In genomic region chr1:150235436-150235851, GRCh38 we compare ENCODE assay signal across 9 cellular contexts. TPM values are rescaled to one million over a fixed set of nuclear protein-coding genes. Genes with fewer than 3 reads are reported as not detected.
DNase-seq lines count a peak whose midpoint lies in the region; ATAC-seq and TF ChIP-seq lines count a peak whose summit lies in the region.
"Had no signal": no experiment of that assay in that cellular context is flagged by ENCODE, and none has a peak within 500 bp of the region (broad histone marks: within the 10 kb centered on the region; RNA-seq: fewer than 3 reads in every experiment).

No MANE protein-coding gene starts in this region.

- H4K20me1 ChIP-seq in GM23338 (replicated peaks; ENCODE audit: insufficient read depth) (peaks cover 12% of the 10 kb centered on the region; the same call in 1 of the 2 replicates), smooth muscle cell (ENCODE audit: low read depth) (peaks cover 13% of the 10 kb centered on the region)

- H3K27ac Mint-ChIP-seq in GM23338, result no peak overlapping the region

- H3K27me3 ChIP-seq in GM23338 (ENCODE audit: insufficient read depth), result no peaks in the 10 kb centered on the region
- no peaks in the 10 kb centered on the region for H3K27me3 ChIP-seq in smooth muscle cell (ENCODE audit: low read depth)

- H3K36me3 ChIP-seq in GM23338 (ENCODE audit: insufficient read depth), result peaks cover 4% of the 10 kb centered on the region
- H3K36me3 ChIP-seq in smooth muscle cell (ENCODE audit: low read depth), result no peaks in the 10 kb centered on the region

- peaks cover 15% of the 10 kb centered on the region for H3K4me1 ChIP-seq in GM23338 (ENCODE audit: insufficient read depth)
- peaks cover 14% of the 10 kb centered on the region for H3K4me1 ChIP-seq in smooth muscle cell (ENCODE audit: low read depth)

- TF ChIP-seq CTCF in GM23338 (conservative IDR thresholded peaks at IDR 0.05; ENCODE audit: low read depth in 2 of 2), result no peak
- TF ChIP-seq CTCF in smooth muscle cell (IDR thresholded peaks at IDR 0.05; ENCODE audit: borderline replicate concordance, insufficient read depth, poor library complexity, severe bottlenecking), result no peak

- peak overlapping the region; percentile 71 for H3K4me3 ChIP-seq in GM23338
- peak overlapping the region; percentile 82 for H3K4me3 ChIP-seq in smooth muscle cell

- ATAC-seq in GM23338 (no peak), GM18907 (IDR thresholded peaks at IDR 0.05; ENCODE audit: unreplicated experiment) (no peak)

- H3K79me2 ChIP-seq in GM23338 (replicated peaks; ENCODE audit: insufficient read depth) (peaks cover 54% of the 10 kb centered on the region), smooth muscle cell (ENCODE audit: low read depth) (peaks cover 46% of the 10 kb centered on the region)

- intact Hi-C loops in cardiac septum (cut with DNase I), result no loop called here

- H3K9me3 Mint-ChIP-seq in GM23338, result no peaks in the 10 kb centered on the region; the same call in 2 of the 3 replicates
- H3K9me3 Mint-ChIP-seq: mesothelial cell of epicardium had no signal

- no peak overlapping the region for H3K4me3 Mint-ChIP-seq in GM23338
- H3K4me3 Mint-ChIP-seq: mesothelial cell of epicardium had no signal

- 2% methylated on average over 14 of the region's 14 CpGs for WGBS in smooth muscle cell (ENCODE audit: low lambda C conversion rate)

- H3K9me3 ChIP-seq in smooth muscle cell (replicated peaks; ENCODE audit: low read depth), result no peaks in the 10 kb centered on the region

- peaks cover 7% of the 10 kb centered on the region; the same call in 1 of the 2 replicates for H3K9me2 ChIP-seq in GM23338 (ENCODE audit: insufficient read depth)

- peak overlapping the region; percentile 81 for H3K9ac ChIP-seq in smooth muscle cell (ENCODE audit: low read depth)

- H3K27me3 Mint-ChIP-seq in GM23338 (ENCODE audit: insufficient read depth, low read depth, poor library complexity), result peaks cover 7% of the 10 kb centered on the region

- DNase-seq in Ammon's horn (ENCODE audit: low spot score), result peak; percentile 27
- no peak for DNase-seq in GM23338 (ENCODE audit: low spot score)
- DNase-seq in activated CD4-positive, alpha-beta T cell treated with anti-CD3 and anti-CD28 coated beads, Interleukin-2, amount 50 U/mL, for 24 hours (ENCODE audit: low read depth in 1 of 2, low spot score in 1 of 2), result peak; percentile 9 to 21
- peak; percentile 80 for DNase-seq in cardiac septum (ENCODE audit: low spot score)
- no peak for DNase-seq in smooth muscle cell (lab: John Stamatoyannopoulos, UW; ENCODE audit: unreplicated experiment)
- no peak for DNase-seq in NCI-H1105 (lab: John Stamatoyannopoulos, UW)
- no peak for DNase-seq in NCI-H2171 treated with DMSO at 0.1 percent for 48 hours (lab: John Stamatoyannopoulos, UW)

- peak overlapping the region; percentile 76 for H3K27ac ChIP-seq in GM23338 (ENCODE audit: low read depth)
- H3K27ac ChIP-seq in smooth muscle cell (ENCODE audit: low read depth), result peak overlapping the region; percentile 68

- H3K4me1 Mint-ChIP-seq in GM23338, result peaks cover 17% of the 10 kb centered on the region

- 0 out of 2 replicates have a peak, but pooled peaks cover 3% of the 10 kb centered on the region for H3F3A ChIP-seq in GM23338 (replicated peaks; ENCODE audit: low read depth)
- peaks cover 7% of the 10 kb centered on the region for H3F3A ChIP-seq in smooth muscle cell (ENCODE audit: low read depth)

- H3K4me2 ChIP-seq in GM23338 (peak overlapping the region; percentile 80), smooth muscle cell (peak overlapping the region; percentile 90)

- peaks cover 13% of the 10 kb centered on the region; the same call in 2 of the 3 replicates for H3K36me3 Mint-ChIP-seq in GM23338 (ENCODE audit: low read depth)
- H3K36me3 Mint-ChIP-seq: mesothelial cell of epicardium had no signal

- H2AFZ ChIP-seq in GM23338, result no peak overlapping the region
- H2AFZ ChIP-seq in smooth muscle cell (ENCODE audit: low read depth), result peak overlapping the region; percentile 77

TF ChIP-seq in GM23338, 12 proteins besides CTCF, POLR2A, EP300 and RAD21 (continues in another document):
- no peak for TF ChIP-seq ZNF331 (CRISPR knock-in tag; IDR thresholded peaks at IDR 0.05; ENCODE audit: low read depth)
- TF ChIP-seq EZH2phosphoT487 (IDR thresholded peaks at IDR 0.05; ENCODE audit: unreplicated experiment), result no peak
- no peak for TF ChIP-seq POLR2AphosphoS5 (IDR thresholded peaks at IDR 0.05; ENCODE audit: low read depth)
- no peak for TF ChIP-seq NANOG (IDR thresholded peaks at IDR 0.05; ENCODE audit: borderline replicate concordance)
- TF ChIP-seq ETS1 (IDR thresholded peaks at IDR 0.05), result no peak
- TF ChIP-seq ZNF114 (CRISPR knock-in tag; IDR thresholded peaks at IDR 0.05), result no peak
- TF ChIP-seq CREB1 (CRISPR knock-in tag; IDR thresholded peaks at IDR 0.05; ENCODE audit: low read depth), result no peak

RNA-seq across cellular contexts. Expression of gene ANP32E, which starts 0.5 kb away (rescaled TPM):
- 88.6 and 100 TPM in 2 replicates for total RNA-seq in GM23338 (2014; rRNA removed; shearing (Covaris generic))
- polyA plus RNA-seq in GM23338 (2016; fragmentation: Nextera tagmentation; extraction: Ambion mirVana) (244 and 257 TPM in 2 replicates), smooth muscle cell (25.0 and 34.1 TPM in 2 replicates)
- total RNA-seq in cardiac septum (55.3 TPM), smooth muscle cell (36.5 and 42.4 TPM in 2 replicates)

RNA-seq across cellular contexts. Expression of gene CA14, which starts 22.1 kb away (rescaled TPM):
- total RNA-seq in GM23338 (2014; rRNA removed; shearing (Covaris generic)), result 41.3 and 42.9 TPM in 2 replicates
- polyA plus RNA-seq in GM23338 (2016; fragmentation: Nextera tagmentation; extraction: Ambion mirVana), result 47.4 and 50.2 TPM in 2 replicates
- 0.51 TPM for total RNA-seq in cardiac septum
- 0.22 TPM in 1 of 2 replicates, not detected in the other for total RNA-seq in smooth muscle cell
- polyA plus RNA-seq in smooth muscle cell, result 0.59 and 0.91 TPM in 2 replicates

RNA-seq across cellular contexts. Expression of gene APH1A, which starts 33.4 kb away (rescaled TPM):
- total RNA-seq in GM23338 (2014; rRNA removed; shearing (Covaris generic)), result 82.7 and 85.3 TPM in 2 replicates
- 16.5 and 17.7 TPM in 2 replicates for polyA plus RNA-seq in GM23338 (2016; fragmentation: Nextera tagmentation; extraction: Ambion mirVana)
- total RNA-seq in cardiac septum, result 57.3 TPM
- 74.8 and 86.8 TPM in 2 replicates for total RNA-seq in smooth muscle cell
- 43.4 and 44.5 TPM in 2 replicates for polyA plus RNA-seq in smooth muscle cell

RNA-seq across cellular contexts. Expression of gene C1orf54, which starts 37.1 kb away (rescaled TPM):
- total RNA-seq in GM23338 (2014; rRNA removed; shearing (Covaris generic)), result 6.6 and 18.5 TPM in 2 replicates
- polyA plus RNA-seq in GM23338 (2016; fragmentation: Nextera tagmentation; extraction: Ambion mirVana) (35.5 and 39.4 TPM in 2 replicates), smooth muscle cell (5.4 and 7.9 TPM in 2 replicates)
- total RNA-seq in cardiac septum (11.9 TPM), smooth muscle cell (5.1 and 6.4 TPM in 2 replicates)

RNA-seq across cellular contexts. Expression of gene CIART, which starts 46.9 kb away (rescaled TPM):
- 6.6 and 9.3 TPM in 2 replicates for total RNA-seq in GM23338 (2014; rRNA removed; shearing (Covaris generic))
- polyA plus RNA-seq in GM23338 (2016; fragmentation: Nextera tagmentation; extraction: Ambion mirVana) (16.4 and 16.6 TPM in 2 replicates), smooth muscle cell (7.2 and 15.2 TPM in 2 replicates)
- total RNA-seq in cardiac septum (10.0 TPM), smooth muscle cell (8.4 and 13.1 TPM in 2 replicates)

Comparison
In these comparisons a context has a peak if more than half of its experiments do, and no peak if none do; other contexts are left out.
1. DNase-seq: peak in Ammon's horn (single experiment), activated CD4-positive, alpha-beta T cell treated with anti-CD3 and anti-CD28 coated beads, Interleukin-2, amount 50 U/mL, for 24 hours (2 of 2) and cardiac septum (single experiment); none in GM23338 (single experiment), smooth muscle cell (single experiment), NCI-H1105 (single experiment) and NCI-H2171 treated with DMSO at 0.1 percent for 48 hours (single experiment).
2. RNA of gene CA14, which starts 22.1 kb away (total RNA-seq): 41.3 to 42.9 TPM in GM23338; 0.51 TPM in cardiac septum (single experiment) and 0.22 TPM in smooth muscle cell; every median in the first group is over 10 times any median in the second.